10 cellular contexts compared by ENCODE assay signal in genomic region chr2:189442468-189442867, GRCh38. TPM values are rescaled to one million over a fixed set of nuclear protein-coding genes. Genes with fewer than 3 reads are reported as not detected.
DNase-seq lines count a peak whose midpoint lies in the region; ATAC-seq and TF ChIP-seq lines count a peak whose summit lies in the region.
"Had no signal": no experiment of that assay in that cellular context is flagged by ENCODE, and none has a peak within 500 bp of the region (broad histone marks: within the 10 kb centered on the region; RNA-seq: fewer than 3 reads in every experiment).

No MANE protein-coding gene starts in this region.

- H3K27me3 Mint-ChIP-seq in Calu3 (ENCODE audit: unreplicated experiment) (no peaks in the 10 kb centered on the region), MCF 10A (ENCODE audit: insufficient read depth, unreplicated experiment) (no peaks in the 10 kb centered on the region)
- H3K27me3 Mint-ChIP-seq: dendritic cell treated with granulocyte-macrophage colony-stimulating factor and Interleukin-4, amounts not matched to agents 40 ng/mL and 50 ng/mL, for 4 days had no signal

- H3K4me1 Mint-ChIP-seq in Calu3 (ENCODE audit: low read depth, unreplicated experiment) (no peaks in the 10 kb centered on the region), MCF 10A (ENCODE audit: insufficient read depth, unreplicated experiment) (peaks cover 19% of the 10 kb centered on the region)

- no peaks in the 10 kb centered on the region for H3K27me3 ChIP-seq in KMS-11 (ENCODE audit: insufficient read depth, low read depth)
- no peaks in the 10 kb centered on the region for H3K27me3 ChIP-seq in mucosa of rectum (ENCODE audit: control insufficient read depth in 2 of 2, insufficient read depth in 2 of 2, low read length in 2 of 2)
- H3K27me3 ChIP-seq in tibial artery, result no peaks in the 10 kb centered on the region

- intact Hi-C loops in Calu3 (cut with micrococcal nuclease; ENCODE audit: unreplicated experiment) (no loop called here), MCF 10A (cut with micrococcal nuclease) (no loop called here), tibial artery (cut with DNase I; ENCODE audit: low total_unique reads) (no loop called here)

- peaks cover 33% of the 10 kb centered on the region for H4K20me1 ChIP-seq in KMS-11 (ENCODE audit: insufficient read depth)

- POLR2A ChIA-PET in MCF 10A (lab: Yijun Ruan, JAX), result interaction anchor here (0.6 to 2.0 kb wide), 5 partner anchors 8 to 316 kb away, joined by 3 to 8 read pairs (median 3); no protein-coding TSS in a partner anchor

- TF ChIP-seq CTCF in Calu3 (IDR thresholded peaks at IDR 0.05; ENCODE audit: unreplicated experiment) (no peak), KMS-11 (conservative IDR thresholded peaks at IDR 0.05; ENCODE audit: low read depth, low read length) (no peak), MCF 10A (IDR thresholded peaks at IDR 0.05; ENCODE audit: unreplicated experiment) (no peak), tibial artery (IDR thresholded peaks at IDR 0.05) (no peak)

- CTCF ChIA-PET in Calu3 (lab: Charles Lee), result interaction anchor here (0.7 kb wide), 2 partner anchors 37 to 919 kb away, joined by 4 to 6 read pairs; no protein-coding TSS in a partner anchor
- CTCF ChIA-PET in MCF 10A (lab: Yijun Ruan, JAX), result interaction anchor here (1.1 kb wide), 1 partner anchor 320 kb away, joined by 5 read pairs; the partner anchor contains the start of gene OSGEPL1

- H3K36me3 Mint-ChIP-seq in Calu3 (ENCODE audit: insufficient read depth, unreplicated experiment) (peaks cover 20% of the 10 kb centered on the region), MCF 10A (ENCODE audit: insufficient read depth, unreplicated experiment) (no peaks in the 10 kb centered on the region)

- H3K4me1 ChIP-seq in KMS-11 (ENCODE audit: low read depth, poor library complexity, severe bottlenecking), result peaks cover 43% of the 10 kb centered on the region
- H3K4me1 ChIP-seq in mucosa of rectum (ENCODE audit: control insufficient read depth in 2 of 2, insufficient read depth in 2 of 2, low read length in 2 of 2), result peaks cover 3 to 7% of the 10 kb centered on the region in 2 donors
- H3K4me1 ChIP-seq in tibial artery, result peaks cover 0 to 37% (median 15%) of the 10 kb centered on the region in 4 donors

- H3K4me3 Mint-ChIP-seq in Calu3 (ENCODE audit: low read depth, unreplicated experiment) (no peak overlapping the region), MCF 10A (ENCODE audit: unreplicated experiment) (no peak overlapping the region)

- peaks cover 62% of the 10 kb centered on the region for H3K79me2 ChIP-seq in KMS-11 (ENCODE audit: insufficient read depth, low read depth)

- no peak overlapping the region for H3K27ac ChIP-seq in KMS-11
- no peak overlapping the region for H3K27ac ChIP-seq in mucosa of rectum (ENCODE audit: low read depth in 2 of 2, low read length in 2 of 2)
- H3K27ac ChIP-seq in tibial artery, result no peak overlapping the region

- H3K27ac Mint-ChIP-seq in Calu3 (ENCODE audit: unreplicated experiment) (peak overlapping the region; percentile 97), MCF 10A (ENCODE audit: low read depth, unreplicated experiment) (peak overlapping the region; percentile 97)

- H3K36me3 ChIP-seq in KMS-11 (ENCODE audit: insufficient read depth) (no peaks in the 10 kb centered on the region; the same call in 1 of the 2 replicates), mucosa of rectum (ENCODE audit: control insufficient read depth in 2 of 2, insufficient read depth in 2 of 2, low read length in 2 of 2) (peaks cover 0 to 4% of the 10 kb centered on the region in 2 donors), tibial artery (no peaks in the 10 kb centered on the region)

- no peak for ATAC-seq in HG02763 (IDR thresholded peaks at IDR 0.05; ENCODE audit: unreplicated experiment)

- H3K4me2 ChIP-seq in KMS-11, result peak overlapping the region; percentile 89

- H3K9me3 Mint-ChIP-seq in Calu3 (ENCODE audit: low read depth, unreplicated experiment) (no peaks in the 10 kb centered on the region), MCF 10A (ENCODE audit: unreplicated experiment) (no peaks in the 10 kb centered on the region)
- H3K9me3 Mint-ChIP-seq: dendritic cell treated with granulocyte-macrophage colony-stimulating factor and Interleukin-4, amounts not matched to agents 40 ng/mL and 50 ng/mL, for 4 days had no signal

- H3K4me3 ChIP-seq in KMS-11 (IDR thresholded peaks at IDR 0.05; ENCODE audit: insufficient read depth, low read depth, low read length), result no peak overlapping the region
- peak overlapping the region; percentile 92 to 98 for H3K4me3 ChIP-seq in mucosa of rectum (ENCODE audit: low read length in 2 of 2)
- peak overlapping the region in 1 of 2 donors; percentile 83 for H3K4me3 ChIP-seq in tibial artery

- BruUV-seq in Calu3 (replicated peaks; lab: Mats Ljungman, UMichigan), result no TSS peak
- no TSS peak for BruUV-seq in MCF 10A (replicated peaks; lab: Mats Ljungman, UMichigan)

- no peak overlapping the region; the same call in 1 of the 2 replicates for H3K9ac ChIP-seq in KMS-11
- no peak overlapping the region for H3K9ac ChIP-seq in mucosa of rectum (ENCODE audit: low read depth in 1 of 2, low read length in 2 of 2)

- H3K9me3 ChIP-seq in mucosa of rectum (ENCODE audit: control insufficient read depth in 2 of 2, low read length in 2 of 2), result no peaks in the 10 kb centered on the region
- no peaks in the 10 kb centered on the region for H3K9me3 ChIP-seq in tibial artery

- no peak overlapping the region for H2AFZ ChIP-seq in KMS-11 (ENCODE audit: low read depth)

- no peak for DNase-seq in Calu3
- DNase-seq in MCF 10A (ENCODE audit: unreplicated experiment), result no peak
- DNase-seq in NCI-H2081 treated with DMSO at 0.1 percent for 48 hours (lab: John Stamatoyannopoulos, UW), result no peak
- DNase-seq in tibial artery, result no peak
- no peak for DNase-seq in dermis blood vessel endothelial cell
- DNase-seq: NK-92 treated with Interleukin-12 subunit alpha and Interleukin-12 subunit beta, amount 100 ng/mL, for 24 hours had no signal

RNA-seq across cellular contexts. Expression of gene WDR75, which starts 1.2 kb away (rescaled TPM):
- total RNA-seq in Calu3 (2022), result 53.8 and 57.7 TPM in 2 replicates
- 50.3 and 52.5 TPM in 2 replicates for total RNA-seq in MCF 10A (2022)
- 45.6 and 49.9 TPM in 2 replicates for total RNA-seq in dermis blood vessel endothelial cell
